8 cellular contexts compared by ENCODE assay signal in genomic region chr7:12436896-12437535, GRCh38. TPM values are rescaled to one million over a fixed set of nuclear protein-coding genes. Genes with fewer than 3 reads are reported as not detected.
DNase-seq lines count a peak whose midpoint lies in the region; ATAC-seq and TF ChIP-seq lines count a peak whose summit lies in the region.

No MANE protein-coding gene starts in this region.

- no peak overlapping the region for H2BK5ac ChIP-seq in mesenchymal stem cell (ENCODE audit: low read depth, low read length, poor library complexity, severe bottlenecking)

- H3K36me3 ChIP-seq in neural progenitor cell (no peaks in the 10 kb centered on the region), mesenchymal stem cell (ENCODE audit: control insufficient read depth in 1 of 2, insufficient read depth in 2 of 2, low read depth in 1 of 2, low read length in 2 of 2) (no peaks in the 10 kb centered on the region)

- H3K4me2 ChIP-seq in neural progenitor cell, result no peak overlapping the region
- no peak overlapping the region for H3K4me2 ChIP-seq in mesenchymal stem cell (ENCODE audit: low read length, poor library complexity, severe bottlenecking)

- H3K4ac ChIP-seq in mesenchymal stem cell (ENCODE audit: low read depth in 1 of 2, low read length in 2 of 2), result no peak overlapping the region

- H3K4me3 Mint-ChIP-seq in WTC11, result no peak overlapping the region
- H3K4me3 Mint-ChIP-seq in neural progenitor cell, result no peak overlapping the region
- no peak overlapping the region for H3K4me3 Mint-ChIP-seq in activated naive CD8-positive, alpha-beta T cell treated with anti-CD3 and anti-CD28 coated beads for 36 hours

- H3F3A ChIP-seq in neural progenitor cell (ENCODE audit: low read depth), result no peaks in the 10 kb centered on the region

- H3K27me3 Mint-ChIP-seq in WTC11 (ENCODE audit: low read depth), result no peaks in the 10 kb centered on the region; the same call in 1 of the 2 replicates
- H3K27me3 Mint-ChIP-seq in neural progenitor cell (ENCODE audit: insufficient read depth, low read depth), result peaks cover 2% of the 10 kb centered on the region
- H3K27me3 Mint-ChIP-seq in activated naive CD8-positive, alpha-beta T cell treated with anti-CD3 and anti-CD28 coated beads for 36 hours, result peaks cover 11% of the 10 kb centered on the region

- H3K9me3 Mint-ChIP-seq in WTC11 (no peaks in the 10 kb centered on the region), neural progenitor cell (no peaks in the 10 kb centered on the region)
- no peaks in the 10 kb centered on the region for H3K9me3 Mint-ChIP-seq in activated naive CD8-positive, alpha-beta T cell treated with anti-CD3 and anti-CD28 coated beads for 36 hours

- H3K27ac Mint-ChIP-seq in WTC11 (no peak overlapping the region), neural progenitor cell (no peak overlapping the region)
- H3K27ac Mint-ChIP-seq in activated naive CD8-positive, alpha-beta T cell treated with anti-CD3 and anti-CD28 coated beads for 36 hours, result no peak overlapping the region

- TF ChIP-seq CTCF in WTC11 (IDR thresholded peaks at IDR 0.05), result no peak
- peak; percentile 47 for TF ChIP-seq CTCF in neural progenitor cell (IDR thresholded peaks at IDR 0.05)

- DNase-seq in NCI-H1417 (lab: John Stamatoyannopoulos, UW) (peak in 2 of 3 experiments; percentile 72 to 91), WTC11 (ENCODE audit: low spot score) (peak; percentile 51), neural progenitor cell (ENCODE audit: low spot score) (peak; percentile 64), mesenchymal stem cell (no peak)
- DNase-seq in activated naive CD8-positive, alpha-beta T cell treated with anti-CD3 and anti-CD28 coated beads for 36 hours, result no peak
- no peak for DNase-seq in activated naive CD4-positive, alpha-beta T cell treated with anti-CD3 and anti-CD28 coated beads, Interleukin-2, amount 50 U/mL, for 16 hours

- no peak overlapping the region for H4K8ac ChIP-seq in mesenchymal stem cell (ENCODE audit: low read length)

- H3K79me1 ChIP-seq in mesenchymal stem cell (replicated peaks; ENCODE audit: low read length, poor library complexity, severe bottlenecking), result no peaks in the 10 kb centered on the region

- H4K20me1 ChIP-seq in neural progenitor cell (ENCODE audit: low read depth), result no peaks in the 10 kb centered on the region

- no peak overlapping the region for H4K91ac ChIP-seq in mesenchymal stem cell (ENCODE audit: low read length)

- no peak overlapping the region for H3K18ac ChIP-seq in mesenchymal stem cell (ENCODE audit: low read depth in 1 of 2, low read length in 2 of 2)

- H3K27ac ChIP-seq in neural progenitor cell (no peak overlapping the region), mesenchymal stem cell (ENCODE audit: low read length, poor library complexity, severe bottlenecking) (no peak overlapping the region)

- CTCF ChIA-PET in WTC11 (lab: Charles Lee), result interaction anchor here (0.8 to 4.2 kb wide), 19 partner anchors 14 to 367 kb away, joined by 3 to 52 read pairs (median 4); no protein-coding TSS in a partner anchor

- no peak overlapping the region for H2BK15ac ChIP-seq in mesenchymal stem cell (ENCODE audit: low read depth, poor library complexity, severe bottlenecking)

- no peak overlapping the region for H2BK120ac ChIP-seq in mesenchymal stem cell (ENCODE audit: low read depth, low read length)

- H3K9ac ChIP-seq in neural progenitor cell (no peak overlapping the region), mesenchymal stem cell (ENCODE audit: low read length) (no peak overlapping the region)

- no peak overlapping the region for H3K23ac ChIP-seq in mesenchymal stem cell (ENCODE audit: low read length in 2 of 2)

- H2AK5ac ChIP-seq in mesenchymal stem cell (ENCODE audit: low read length, severe bottlenecking), result no peak overlapping the region

- H3K9me3 ChIP-seq in neural progenitor cell (ENCODE audit: low read depth) (no peaks in the 10 kb centered on the region), mesenchymal stem cell (ENCODE audit: control insufficient read depth, low read length) (no peaks in the 10 kb centered on the region)

- H2AFZ ChIP-seq in neural progenitor cell (replicated peaks) (peak overlapping the region; percentile 9), mesenchymal stem cell (ENCODE audit: low read depth, low read length) (no peak overlapping the region)

- ATAC-seq in GM18868 (IDR thresholded peaks at IDR 0.05; ENCODE audit: unreplicated experiment) (peak; percentile 76), WTC11 (peak; percentile 91), HG03280 (IDR thresholded peaks at IDR 0.05; ENCODE audit: unreplicated experiment) (no peak)

- H3K4me1 ChIP-seq in neural progenitor cell (peaks cover 6% of the 10 kb centered on the region), mesenchymal stem cell (ENCODE audit: control insufficient read depth, insufficient read depth, low read depth, low read length) (no peaks in the 10 kb centered on the region)

- H3K36me3 Mint-ChIP-seq in WTC11 (no peaks in the 10 kb centered on the region), neural progenitor cell (no peaks in the 10 kb centered on the region)
- H3K36me3 Mint-ChIP-seq in activated naive CD8-positive, alpha-beta T cell treated with anti-CD3 and anti-CD28 coated beads for 36 hours, result no peaks in the 10 kb centered on the region

- H3K27me3 ChIP-seq in neural progenitor cell (no peaks in the 10 kb centered on the region), mesenchymal stem cell (ENCODE audit: control insufficient read depth in 1 of 2, insufficient read depth in 1 of 2, low read length in 2 of 2) (no peaks in the 10 kb centered on the region)

- 51% methylated on average over 6 of the region's 7 CpGs for WGBS in mesenchymal stem cell

- POLR2A ChIA-PET in WTC11 (lab: Charles Lee), result interaction anchor here (0.9 kb wide), 1 partner anchor 17 kb away, joined by 3 read pairs; no protein-coding TSS in a partner anchor

- H3K4me3 ChIP-seq in neural progenitor cell, result no peak overlapping the region
- H3K4me3 ChIP-seq in mesenchymal stem cell (ENCODE audit: insufficient read depth in 1 of 2, low read depth in 1 of 2, low read length in 2 of 2), result no peak overlapping the region

- H3K4me1 Mint-ChIP-seq in WTC11, result peaks cover 27% of the 10 kb centered on the region
- peaks cover 3% of the 10 kb centered on the region for H3K4me1 Mint-ChIP-seq in neural progenitor cell
- no peaks in the 10 kb centered on the region for H3K4me1 Mint-ChIP-seq in activated naive CD8-positive, alpha-beta T cell treated with anti-CD3 and anti-CD28 coated beads for 36 hours

- H3K14ac ChIP-seq in mesenchymal stem cell (ENCODE audit: low read length in 2 of 2), result no peak overlapping the region

- H2BK12ac ChIP-seq in mesenchymal stem cell (ENCODE audit: low read length in 2 of 2), result no peak overlapping the region

- H3K79me2 ChIP-seq in neural progenitor cell (ENCODE audit: low read depth), result no peaks in the 10 kb centered on the region

TF ChIP-seq in WTC11, 78 proteins besides CTCF, POLR2A, EP300 and RAD21 (continues in another document):
- TF ChIP-seq RORB (CRISPR knock-in tag; IDR thresholded peaks at IDR 0.05) (no peak), ZBTB21 (CRISPR knock-in tag; IDR thresholded peaks at IDR 0.05; ENCODE audit: borderline replicate concordance) (no peak), CREB1 (CRISPR knock-in tag; IDR thresholded peaks at IDR 0.05) (no peak), ZNF138 (CRISPR knock-in tag; conservative IDR thresholded peaks at IDR 0.05) (no peak), NR1H2 (CRISPR knock-in tag; IDR thresholded peaks at IDR 0.05) (no peak), OVOL2 (CRISPR knock-in tag; IDR thresholded peaks at IDR 0.05; ENCODE audit: borderline replicate concordance) (no peak), ATF1 (CRISPR knock-in tag; IDR thresholded peaks at IDR 0.05) (no peak), TEAD1 (CRISPR knock-in tag; IDR thresholded peaks at IDR 0.05) (no peak), NFYB (CRISPR knock-in tag; conservative IDR thresholded peaks at IDR 0.05; ENCODE audit: low read depth) (no peak), ZNF263 (CRISPR knock-in tag; IDR thresholded peaks at IDR 0.05; ENCODE audit: low read depth) (no peak), FOXJ3 (CRISPR knock-in tag; IDR thresholded peaks at IDR 0.05; ENCODE audit: borderline replicate concordance) (no peak), AFF4 (CRISPR knock-in tag; IDR thresholded peaks at IDR 0.05; ENCODE audit: borderline replicate concordance) (no peak), SMAD3 (CRISPR knock-in tag; IDR thresholded peaks at IDR 0.05; ENCODE audit: borderline replicate concordance) (no peak), ZNF121 (CRISPR knock-in tag; IDR thresholded peaks at IDR 0.05) (no peak), NR3C1 (CRISPR knock-in tag; conservative IDR thresholded peaks at IDR 0.05; ENCODE audit: low read depth) (no peak)

RNA-seq across cellular contexts. Expression of gene VWDE, which starts 33.4 kb away (rescaled TPM):
- total RNA-seq in WTC11 (2021) (21.0 to 25.1 TPM (median 23.1 TPM) in 3 replicates), neural progenitor cell (ENCODE audit: low replicate concordance) (9.8 and 10.5 TPM in 2 replicates)
- not detected for polyA plus RNA-seq in mesenchymal stem cell (2013, experiment 1 of 2)
- not detected for polyA plus RNA-seq in mesenchymal stem cell (2013, experiment 2 of 2)
- 1 to 10 TPM in 1 of 2 experiments, under 1 TPM in 1; 0.98 to 1.5 TPM for total RNA-seq in activated naive CD8-positive, alpha-beta T cell treated with anti-CD3 and anti-CD28 coated beads for 36 hours

Comparison
In these comparisons a context has a peak if more than half of its experiments do, and no peak if none do; other contexts are left out.
1. DNase-seq: peak in NCI-H1417 (2 of 3), WTC11 (single experiment) and neural progenitor cell (single experiment); none in mesenchymal stem cell (single experiment), activated naive CD8-positive, alpha-beta T cell treated with anti-CD3 and anti-CD28 coated beads for 36 hours (single experiment) and activated naive CD4-positive, alpha-beta T cell treated with anti-CD3 and anti-CD28 coated beads, Interleukin-2, amount 50 U/mL, for 16 hours (single experiment).